In the genomic region with DNA sequence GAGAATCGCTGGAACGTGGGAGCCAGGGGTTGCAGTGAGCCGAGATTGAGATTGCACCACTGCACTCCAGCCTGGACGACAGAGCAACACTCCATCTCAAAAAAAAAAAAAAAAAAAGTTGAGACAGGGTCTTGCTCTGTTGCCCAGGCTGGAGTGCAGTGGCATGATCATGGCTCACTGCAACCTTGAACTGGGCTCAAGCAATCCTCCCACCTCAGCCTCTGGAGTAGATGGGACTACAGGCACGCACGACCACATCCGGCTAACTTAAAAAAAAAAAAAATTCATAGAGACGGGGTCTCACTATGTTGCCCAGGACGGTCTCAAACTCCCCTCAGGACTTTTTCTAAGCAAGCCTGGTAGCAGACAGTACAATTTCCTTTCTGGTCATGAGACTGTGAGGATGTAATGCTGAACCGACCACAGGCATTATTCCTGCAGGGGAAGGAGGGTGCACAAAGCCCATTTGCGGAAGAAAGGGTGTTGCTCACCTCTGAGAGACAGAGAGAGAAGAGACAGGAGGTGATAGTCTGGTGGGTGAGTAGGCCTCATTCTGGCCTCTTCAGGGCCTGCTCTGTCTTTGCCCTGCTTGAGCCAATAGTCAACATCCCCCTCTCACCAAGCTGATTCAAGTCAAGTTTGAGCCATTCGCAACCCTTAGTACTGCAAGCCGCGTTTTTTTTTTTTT, we compare ENCODE assay signal across 30 cellular contexts.
DNase-seq lines count a peak whose midpoint lies in the region; ATAC-seq, FAIRE-seq and TF ChIP-seq lines count a peak whose summit lies in the region.
"Had no signal": no experiment of that assay in that cellular context is flagged by ENCODE, and none has a peak within 500 bp of the region (broad histone marks: within the 10 kb centered on the region; RNA-seq: fewer than 3 reads in every experiment).

No MANE protein-coding gene starts in this region.

- H3K4me3 ChIP-seq in Caco-2 (ENCODE audit: low read depth, low read length) (no peak overlapping the region), K562 (no peak overlapping the region), stomach (no peak overlapping the region), psoas muscle (no peak overlapping the region)
- H3K4me3 ChIP-seq: cardiac muscle cell, gastroesophageal sphincter, left ventricle myocardium inferior, right atrium auricular region, thoracic aorta had no signal

- H3K4me1 Mint-ChIP-seq in Caco-2 (ENCODE audit: low read depth, unreplicated experiment) = peaks cover 48% of the 10 kb centered on the region

- ATAC-seq in K562 (no peak), HG02973 (IDR thresholded peaks at IDR 0.05; ENCODE audit: unreplicated experiment) (no peak), psoas muscle (no peak)
- ATAC-seq: gastroesophageal sphincter; naive thymus-derived CD8-positive, alpha-beta T cell; stimulated activated memory B cell treated with anti-CD40 and anti-IgM and Interleukin-4, amounts not matched to agents 10 μg/mL and 1 μg/mL and 100 μg/mL, for 72 hours had no signal

- no peak for FAIRE-seq in K562 (lab: Jason Lieb, UNC)
- FAIRE-seq: endometrium, TTC549 had no signal

- no peak overlapping the region for H3K9ac ChIP-seq in K562 (ENCODE audit: insufficient read depth in 1 of 2, low read depth in 2 of 2, low read length in 2 of 2)
- H3K9ac ChIP-seq: KMS-11 had no signal

- no peaks in the 10 kb centered on the region for H3K27me3 Mint-ChIP-seq in Caco-2 (ENCODE audit: insufficient read depth, unreplicated experiment)
- H3K27me3 Mint-ChIP-seq: activated naive CD4-positive, alpha-beta T cell treated with anti-CD3 and anti-CD28 coated beads, Interleukin-2, amount 50 U/mL, for 24 hours; dendritic cell treated with granulocyte-macrophage colony-stimulating factor and Interleukin-4, amounts not matched to agents 40 ng/mL and 50 ng/mL, for 4 days had no signal

- no peak for TF ChIP-seq RAD21 in K562 (CRISPR knock-in tag; conservative IDR thresholded peaks at IDR 0.05 in 1 of 2, IDR thresholded peaks at IDR 0.05 in 1 of 2)

- BruUV-seq in Caco-2 (replicated peaks; lab: Mats Ljungman, UMichigan) (no TSS peak), K562 (replicated peaks; lab: Mats Ljungman, UMichigan) (no TSS peak)

- H3K36me3 ChIP-seq in Caco-2 (ENCODE audit: control insufficient read depth, insufficient read depth, low read length) (0 out of 2 replicates have a peak, but pooled peaks cover 1% of the 10 kb centered on the region), K562 (ENCODE audit: control insufficient read depth, insufficient read depth, low read length) (no peaks in the 10 kb centered on the region), stomach (no peaks in the 10 kb centered on the region), psoas muscle (ENCODE audit: insufficient read depth in 1 of 2, low read depth in 1 of 2) (no peaks in the 10 kb centered on the region)
- H3K36me3 ChIP-seq: cardiac muscle cell, gastroesophageal sphincter, left ventricle myocardium inferior, right atrium auricular region, thoracic aorta had no signal

- H3K9me1 ChIP-seq in K562 (ENCODE audit: control insufficient read depth, insufficient read depth, low read length) = no peaks in the 10 kb centered on the region

- H4K20me1 ChIP-seq in K562 (replicated peaks; ENCODE audit: control insufficient read depth, insufficient read depth, low read length) = no peaks in the 10 kb centered on the region

- intact Hi-C loops in Caco-2 (cut with micrococcal nuclease; ENCODE audit: unreplicated experiment) = loop anchor here (5.0 kb wide), 2 partner anchors 194 to 461 kb away; no protein-coding TSS in a partner anchor
- intact Hi-C loops in K562 (cut with micrococcal nuclease) = loop anchor here (5.0 to 10.0 kb wide), 3 partner anchors 86 to 524 kb away; no protein-coding TSS in a partner anchor
- intact Hi-C loops in stomach (cut with DNase I; ENCODE audit: low total_unique reads) = no loop called here
- intact Hi-C loops in psoas muscle (cut with DNase I) = loop anchor here in 1 of 2 donors (5.0 kb wide), 1 partner anchor 206 kb away; the partner anchor contains the start of gene ZFP36L2

- WGBS in K562 (ENCODE audit: insufficient coverage, low coverage, missing lambda C conversion rate) = 81% methylated on average over 10 of the region's 14 CpGs
- 78 to 84% (median 81%) methylated on average over 11 to 14 of the region's 14 CpGs for WGBS in stomach, 5 donors
- WGBS in psoas muscle, 3 donors = 92 to 93% (median 92%) methylated on average over 14 of the region's 14 CpGs

- peaks cover 15% of the 10 kb centered on the region for H3K9me3 Mint-ChIP-seq in Caco-2 (ENCODE audit: unreplicated experiment)
- H3K9me3 Mint-ChIP-seq: activated naive CD4-positive, alpha-beta T cell treated with anti-CD3 and anti-CD28 coated beads, Interleukin-2, amount 50 U/mL, for 24 hours had no signal

- TF ChIP-seq CTCF in Caco-2 (IDR thresholded peaks at IDR 0.05; ENCODE audit: insufficient read depth in 1 of 2, low read depth in 1 of 2, low read length in 1 of 2, severe bottlenecking in 1 of 2, unreplicated experiment in 1 of 2) (no peak), K562 (IDR thresholded peaks at IDR 0.05 in 2 of 3, conservative IDR thresholded peaks at IDR 0.05 in 1 of 3; ENCODE audit: insufficient read depth in 2 of 3, low read depth in 1 of 3, low read length in 3 of 3) (no peak), stomach (IDR thresholded peaks at IDR 0.05) (no peak), psoas muscle (IDR thresholded peaks at IDR 0.05) (no peak)

- peak overlapping the region; percentile 8 for H3K27ac Mint-ChIP-seq in Caco-2 (ENCODE audit: unreplicated experiment)
- H3K27ac Mint-ChIP-seq: activated CD4-positive, alpha-beta memory T cell treated with anti-CD3 and anti-CD28 coated beads for 36 hours; activated naive CD4-positive, alpha-beta T cell treated with anti-CD3 and anti-CD28 coated beads, Interleukin-2, amount 50 U/mL, for 24 hours; stimulated activated memory B cell treated with anti-CD40 and anti-IgM and Interleukin-4, amounts not matched to agents 10 μg/mL and 1 μg/mL and 100 μg/mL, for 72 hours; T-helper 1 cell treated with Interleukin-12 subunit alpha and Interleukin-12 subunit beta and Interleukin-4 antibody, amounts not matched to agents 30 μg/mL and 1 μg/mL, for 36 hours had no signal

- CTCF ChIA-PET in Caco-2 (lab: Charles Lee) = interaction anchor here (0.7 to 1.6 kb wide), 4 partner anchors 10 to 73 kb away, joined by 3 to 12 read pairs (median 7); no protein-coding TSS in a partner anchor
- CTCF ChIA-PET in K562 (lab: Yijun Ruan, JAX; ENCODE audit: low intra/inter-chr PET ratio) = interaction anchor here (0.6 to 4.3 kb wide), 3 partner anchors 74 to 925 kb away, joined by 4 to 33 read pairs (median 7); no protein-coding TSS in a partner anchor

- POLR2A ChIA-PET in Caco-2 (lab: Charles Lee) = interaction anchor here (0.6 kb wide), 1 partner anchor 205 kb away, joined by 5 read pairs; the partner anchor contains the start of gene ZFP36L2
- POLR2A ChIA-PET in K562 (lab: Yijun Ruan, JAX) = no interaction called here

- H3K4me1 ChIP-seq in Caco-2 (peaks cover 56% of the 10 kb centered on the region), K562 (replicated peaks in 1 of 2; ENCODE audit: control insufficient read depth in 2 of 2, insufficient read depth in 2 of 2, low read length in 2 of 2) (peaks cover 0 to 4% of the 10 kb centered on the region in 2 experiments; a peak in 3 of 5 replicates), stomach (peaks cover 5 to 64% (median 30%) of the 10 kb centered on the region in 4 donors), psoas muscle (no peaks in the 10 kb centered on the region)

- H3K27me3 ChIP-seq in Caco-2 (replicated peaks; ENCODE audit: control insufficient read depth, insufficient read depth, low read length) (no peaks in the 10 kb centered on the region), K562 (ENCODE audit: control insufficient read depth in 2 of 2, insufficient read depth in 2 of 2, low read length in 2 of 2) (no peaks in the 10 kb centered on the region), layer of hippocampus (ENCODE audit: control insufficient read depth, insufficient read depth, low read length) (no peaks in the 10 kb centered on the region), stomach (no peaks in the 10 kb centered on the region), psoas muscle (ENCODE audit: insufficient read depth in 3 of 3, low read length in 2 of 3) (no peaks in the 10 kb centered on the region)
- H3K27me3 ChIP-seq: cardiac muscle cell, gastroesophageal sphincter, right atrium auricular region had no signal

- H3K4me2 ChIP-seq in K562 (ENCODE audit: insufficient read depth, low read length) = no peak overlapping the region
- H3K4me2 ChIP-seq: KMS-11 had no signal

- H3K36me3 Mint-ChIP-seq in Caco-2 (ENCODE audit: insufficient read depth, unreplicated experiment) = peaks cover 22% of the 10 kb centered on the region

- DNase-seq in Caco-2 = no peak
- DNase-seq in K562 (ENCODE audit: extremely low read depth in 1 of 4, low spot score in 3 of 4) = no peak
- DNase-seq in stomach = no peak
- DNase-seq in NCI-H2227 (lab: John Stamatoyannopoulos, UW; ENCODE audit: unreplicated experiment) = no peak
- DNase-seq in G401 (ENCODE audit: low spot score) = no peak
- DNase-seq in psoas muscle = no peak
- DNase-seq: activated CD4-positive, alpha-beta memory T cell treated with anti-CD3 and anti-CD28 coated beads for 36 hours; activated CD4-positive, CD25-positive, alpha-beta regulatory T cell treated with anti-CD3 and anti-CD28 coated beads, Interleukin-2, amount 50 U/mL, for 72 hours; activated CD8-positive, alpha-beta memory T cell treated with anti-CD3 and anti-CD28 coated beads, Interleukin-2, amount 50 U/mL, for 48 hours; HCEC 1CT; left ventricle myocardium inferior; MM.1S; naive thymus-derived CD8-positive, alpha-beta T cell; NCI-H1417 treated with DMSO at 0.1 percent for 48 hours; NCI-H2107; NCI-H446 treated with DMSO at 0.1 percent for 48 hours; stimulated activated CD4-positive, alpha-beta T cell treated with anti-CD3 and anti-CD28 coated beads, Interleukin-4, amount 100 ng/mL, for 24 hours had no signal

- TF ChIP-seq EP300 in K562 (IDR thresholded peaks at IDR 0.05; ENCODE audit: low read length) (no peak), stomach (IDR thresholded peaks at IDR 0.05) (no peak)

- peaks cover 10% of the 10 kb centered on the region for H3K9me3 ChIP-seq in Caco-2
- peaks cover 10% of the 10 kb centered on the region for H3K9me3 ChIP-seq in K562 (replicated peaks; ENCODE audit: control insufficient read depth, insufficient read depth, low read depth, low read length)
- peaks cover 0 to 7% (median 2%) of the 10 kb centered on the region in 4 donors for H3K9me3 ChIP-seq in stomach
- no peaks in the 10 kb centered on the region for H3K9me3 ChIP-seq in psoas muscle

- no peak overlapping the region for H3K4me3 Mint-ChIP-seq in Caco-2 (ENCODE audit: unreplicated experiment)
- H3K4me3 Mint-ChIP-seq: activated CD4-positive, alpha-beta memory T cell treated with anti-CD3 and anti-CD28 coated beads for 36 hours; activated naive CD4-positive, alpha-beta T cell treated with anti-CD3 and anti-CD28 coated beads, Interleukin-2, amount 50 U/mL, for 24 hours; dendritic cell treated with granulocyte-macrophage colony-stimulating factor and Interleukin-4, amounts not matched to agents 40 ng/mL and 50 ng/mL, for 4 days; naive thymus-derived CD8-positive, alpha-beta T cell; stimulated activated memory B cell treated with anti-CD40 and anti-IgM and Interleukin-4, amounts not matched to agents 10 μg/mL and 1 μg/mL and 100 μg/mL, for 72 hours; T-helper 1 cell treated with Interleukin-12 subunit alpha and Interleukin-12 subunit beta and Interleukin-4 antibody, amounts not matched to agents 30 μg/mL and 1 μg/mL, for 36 hours had no signal

- H3K79me2 ChIP-seq in K562 (ENCODE audit: control insufficient read depth, insufficient read depth, low read length) = no peaks in the 10 kb centered on the region

- TF ChIP-seq POLR2A in K562 (conservative IDR thresholded peaks at IDR 0.05) (no peak), stomach (IDR thresholded peaks at IDR 0.05) (no peak)

- H3K27ac ChIP-seq in K562 (ENCODE audit: extremely low read depth, low read depth, low read length) = no peak overlapping the region
- peak overlapping the region; percentile 84 for H3K27ac ChIP-seq in layer of hippocampus (ENCODE audit: low read depth, low read length)
- H3K27ac ChIP-seq in stomach = peak overlapping the region in 4 of 5 donors; percentile 20 to 74 (median 50)
- H3K27ac ChIP-seq in psoas muscle = no peak overlapping the region
- H3K27ac ChIP-seq: cardiac muscle cell, gastroesophageal sphincter, KMS-11, left ventricle myocardium inferior, right atrium auricular region, thoracic aorta had no signal

- in situ Hi-C loops in K562 (cut with MboI) (loop anchor here (5.0 kb wide), 1 partner anchor 44 kb away; no protein-coding TSS in a partner anchor), G401 (cut with HindIII; ENCODE audit: low sequenced_read_pairs) (no loop called here)

- no peak overlapping the region for H2AFZ ChIP-seq in K562 (ENCODE audit: low read depth, low read length)

Comparison
In these comparisons a context has a peak if more than half of its experiments do, and no peak if none do; other contexts are left out.
1. H3K27ac ChIP-seq: peak in layer of hippocampus (single experiment) and stomach (4 of 5); none in K562 (single experiment) and psoas muscle (single experiment).